9 cellular contexts compared by ENCODE assay signal in the genomic region with DNA sequence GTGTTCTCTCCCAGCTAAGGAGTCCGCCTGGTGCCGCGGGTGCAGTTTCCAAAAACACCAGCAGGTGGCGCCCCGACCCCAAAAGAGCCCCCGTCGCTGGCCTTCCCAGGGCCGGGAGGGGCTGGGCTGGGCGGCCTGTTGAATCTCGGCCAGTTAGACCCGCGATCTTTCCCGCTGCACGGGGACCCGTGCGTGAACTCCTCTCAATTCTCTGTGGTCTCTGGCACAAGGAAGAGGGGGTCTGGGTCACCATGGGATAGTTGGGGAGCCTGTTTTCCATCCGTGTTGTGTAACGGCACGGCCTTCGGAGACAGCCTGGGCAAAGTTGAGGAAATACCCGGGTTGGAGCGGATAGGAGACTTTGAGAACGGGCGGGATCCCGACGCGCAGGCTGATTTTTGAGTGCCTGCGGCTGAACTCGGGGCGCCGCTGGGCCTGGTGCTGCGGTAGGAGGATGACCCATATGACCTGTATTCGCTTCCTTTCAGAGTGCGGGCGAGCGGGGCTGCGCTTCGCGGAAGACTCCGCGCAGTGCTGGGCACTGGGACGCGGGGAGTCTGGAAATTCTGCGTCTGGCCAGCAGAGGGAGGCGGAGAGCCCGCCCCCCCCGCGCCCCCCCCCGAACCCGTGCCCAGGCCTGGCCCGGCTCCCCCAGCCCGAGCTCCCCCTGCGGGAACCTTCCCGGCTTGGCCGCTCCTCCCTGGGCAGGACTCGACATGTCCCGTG. TPM values are rescaled to one million over a fixed set of nuclear protein-coding genes. Genes with fewer than 3 reads are reported as not detected.
DNase-seq lines count a peak whose midpoint lies in the region; ATAC-seq lines count a peak whose summit lies in the region.
"Had no signal": no experiment of that assay in that cellular context is flagged by ENCODE, and none has a peak within 500 bp of the region (broad histone marks: within the 10 kb centered on the region; RNA-seq: fewer than 3 reads in every experiment).

No MANE protein-coding gene starts in this region.

- no peaks in the 10 kb centered on the region for H3K36me3 ChIP-seq in BLaER1

- H3K4me1 ChIP-seq in BLaER1 (no peaks in the 10 kb centered on the region), mononuclear cell (ENCODE audit: insufficient read depth, low read length) (peaks cover 9% of the 10 kb centered on the region)

- peak overlapping the region; percentile 98 for H3K4me2 ChIP-seq in BLaER1

- H3K9me3 ChIP-seq in BLaER1, result no peaks in the 10 kb centered on the region
- no peaks in the 10 kb centered on the region for H3K9me3 ChIP-seq in mononuclear cell (ENCODE audit: low read depth, low read length)

- H3K27me3 ChIP-seq in BLaER1 (peaks cover 12% of the 10 kb centered on the region; the same call in 1 of the 2 replicates), mononuclear cell (ENCODE audit: insufficient read depth, low read length) (no peaks in the 10 kb centered on the region)

- H3K4me3 ChIP-seq in BLaER1 (peak overlapping the region; percentile 79), mononuclear cell (ENCODE audit: low read length) (peak overlapping the region; percentile 38)

- peak overlapping the region; percentile 82 for H3K9ac ChIP-seq in BLaER1

- peak overlapping the region; percentile 62; the same call in 1 of the 2 replicates for H3K27ac ChIP-seq in BLaER1

- DNase-seq in HK-2 (ENCODE audit: unreplicated experiment) (peak; percentile 89), NOMO-1 treated with DMSO at 0.1 percent for 48 hours (lab: John Stamatoyannopoulos, UW; ENCODE audit: unreplicated experiment) (peak; percentile 66), activated T-cell treated with anti-CD3 and anti-CD28 coated beads for 1 hour (ENCODE audit: low read depth) (peak; percentile 81), epidermal melanocyte (ENCODE audit: insufficient read length, low spot score) (peak; percentile 97)
- DNase-seq in stimulated activated CD8-positive, alpha-beta memory T cell treated with anti-CD3 and anti-CD28 coated beads, Interleukin-2, amount 100 ng/mL, for 48 hours (ENCODE audit: low read depth in 2 of 2), result peak; percentile 78 to 84

- peak; percentile 68 for ATAC-seq in GM19372 (IDR thresholded peaks at IDR 0.05; ENCODE audit: low read depth, unreplicated experiment)

- H4K20me1 ChIP-seq in BLaER1, result no peaks in the 10 kb centered on the region

RNA-seq across cellular contexts. Expression of gene PSD2, which starts 7.9 kb away (rescaled TPM):
- total RNA-seq in mononuclear cell, result 0.10 TPM
- total RNA-seq: activated CD8-positive, alpha-beta memory T cell treated with anti-CD3 and anti-CD28 coated beads for 36 hours had no signal

Comparison
In these comparisons a context has a peak if more than half of its experiments do, and no peak if none do; other contexts are left out.
1. Peak in every context shown above with its lines: DNase-seq, ATAC-seq, H3K4me3 ChIP-seq and H3K27ac ChIP-seq.